In genomic region chr13:110984392-110984791, GRCh38 we compare ENCODE assay signal across 13 cellular contexts.
A peak's percentile ranks its signal among the peaks of the same experiment; 100 is the strongest.
DNase-seq lines count a peak whose midpoint lies in the region; ATAC-seq, FAIRE-seq and TF ChIP-seq lines count a peak whose summit lies in the region.
"Had no signal": no experiment of that assay in that cellular context is flagged by ENCODE, and none has a peak within 500 bp of the region (broad histone marks: within the 10 kb centered on the region; RNA-seq: fewer than 3 reads in every experiment).

No MANE protein-coding gene starts in this region.

- H3K79me2 ChIP-seq in K562 (ENCODE audit: control insufficient read depth, insufficient read depth, low read length): no peaks in the 10 kb centered on the region

- intact Hi-C loops in K562 (cut with micrococcal nuclease): no loop called here

- FAIRE-seq in K562 (lab: Jason Lieb, UNC): no peak
- FAIRE-seq: GM12891 had no signal

- no peaks in the 10 kb centered on the region for H3K9me1 ChIP-seq in K562 (ENCODE audit: control insufficient read depth, insufficient read depth, low read length)

- H3K9ac ChIP-seq in K562 (ENCODE audit: insufficient read depth in 1 of 2, low read depth in 2 of 2, low read length in 2 of 2): peak overlapping the region in 1 of 2 experiments; percentile 38; a peak in 1 of 4 replicates
- H3K9ac ChIP-seq: BLaER1 treated with 17β-estradiol and CSF1 and Interleukin-3, amounts not matched to agents 10 nM and 100 nM had no signal

- peak overlapping the region; percentile 59 for H2AFZ ChIP-seq in K562 (ENCODE audit: low read depth, low read length)
- H2AFZ ChIP-seq: GM23338 had no signal

- CTCF ChIA-PET in K562 (lab: Yijun Ruan, JAX; ENCODE audit: low intra/inter-chr PET ratio): no interaction called here

- ATAC-seq in K562 (peak; percentile 25), HG03175 (IDR thresholded peaks at IDR 0.05; ENCODE audit: unreplicated experiment) (no peak), GM18520 (IDR thresholded peaks at IDR 0.05; ENCODE audit: unreplicated experiment) (no peak)
- ATAC-seq: CD8-positive, alpha-beta T cell; GM23338 had no signal

- TF ChIP-seq POLR2A in K562 (conservative IDR thresholded peaks at IDR 0.05): no peak

- H3K27ac ChIP-seq in K562 (ENCODE audit: extremely low read depth, low read depth, low read length): no peak overlapping the region; the same call in 2 of the 3 replicates
- H3K27ac ChIP-seq: BLaER1 treated with 17β-estradiol and CSF1 and Interleukin-3, amounts not matched to agents 10 nM and 100 nM; HL-60 had no signal

- H3K27me3 ChIP-seq in K562 (ENCODE audit: control insufficient read depth in 2 of 2, insufficient read depth in 2 of 2, low read length in 2 of 2): no peaks in the 10 kb centered on the region
- H3K27me3 ChIP-seq: BLaER1 treated with 17β-estradiol and CSF1 and Interleukin-3, amounts not matched to agents 10 nM and 100 nM had no signal

- TF ChIP-seq CTCF in K562 (IDR thresholded peaks at IDR 0.05 in 2 of 3, conservative IDR thresholded peaks at IDR 0.05 in 1 of 3; ENCODE audit: insufficient read depth in 2 of 3, low read depth in 1 of 3, low read length in 3 of 3) (no peak), fibroblast of mammary gland (conservative IDR thresholded peaks at IDR 0.05; ENCODE audit: control insufficient read depth, insufficient read depth, low read depth, low read length) (no peak)

- no TSS peak for BruUV-seq in K562 (replicated peaks; lab: Mats Ljungman, UMichigan)

- 40% methylated on average over 6 of the region's 6 CpGs for WGBS in K562 (ENCODE audit: insufficient coverage, low coverage, missing lambda C conversion rate)

- H4K20me1 ChIP-seq in K562 (replicated peaks; ENCODE audit: control insufficient read depth, insufficient read depth, low read length): no peaks in the 10 kb centered on the region
- H4K20me1 ChIP-seq: BLaER1 treated with 17β-estradiol and CSF1 and Interleukin-3, amounts not matched to agents 10 nM and 100 nM had no signal

- DNase-seq in K562 (ENCODE audit: extremely low read depth in 1 of 4, low spot score in 3 of 4) (no peak), fibroblast of mammary gland (ENCODE audit: low read depth) (peak; percentile 29), glomerular visceral epithelial cell (ENCODE audit: extremely low spot score) (peak; percentile 15), HuH-7.5 (ENCODE audit: low spot score) (no peak)
- DNase-seq: Calu3; CD8-positive, alpha-beta T cell; HCEC 1CT had no signal

- in situ Hi-C loops in K562 (cut with MboI): no loop called here

- POLR2A ChIA-PET in K562 (lab: Yijun Ruan, JAX): interaction anchor here (1.1 kb wide), 1 partner anchor 11 kb away, joined by 3 read pairs; no protein-coding TSS in a partner anchor

- TF ChIP-seq RAD21 in K562 (CRISPR knock-in tag; conservative IDR thresholded peaks at IDR 0.05 in 1 of 2, IDR thresholded peaks at IDR 0.05 in 1 of 2): no peak

- no peak overlapping the region for H3K4me3 ChIP-seq in K562
- no peak overlapping the region for H3K4me3 ChIP-seq in fibroblast of mammary gland (ENCODE audit: control insufficient read depth, low read depth, low read length)
- H3K4me3 ChIP-seq: BLaER1 treated with 17β-estradiol and CSF1 and Interleukin-3, amounts not matched to agents 10 nM and 100 nM; GM23338 had no signal

- H3K4me2 ChIP-seq in K562 (ENCODE audit: insufficient read depth, low read length): no peak overlapping the region
- H3K4me2 ChIP-seq: BLaER1 treated with 17β-estradiol and CSF1 and Interleukin-3, amounts not matched to agents 10 nM and 100 nM; GM23338 had no signal

- TF ChIP-seq EP300 in K562 (IDR thresholded peaks at IDR 0.05; ENCODE audit: low read length): no peak

- peaks cover 6 to 41% of the 10 kb centered on the region in 2 experiments; a peak in 4 of 5 replicates for H3K4me1 ChIP-seq in K562 (replicated peaks in 1 of 2; ENCODE audit: control insufficient read depth in 2 of 2, insufficient read depth in 2 of 2, low read length in 2 of 2)

- H3K36me3 ChIP-seq in K562 (ENCODE audit: control insufficient read depth, insufficient read depth, low read length): no peaks in the 10 kb centered on the region; the same call in 2 of the 3 replicates

- peaks cover 9% of the 10 kb centered on the region for H3K9me3 ChIP-seq in K562 (replicated peaks; ENCODE audit: control insufficient read depth, insufficient read depth, low read depth, low read length)

TF ChIP-seq in K562, 482 proteins besides CTCF, POLR2A, EP300 and RAD21:
- TF ChIP-seq MEIS2 (IDR thresholded peaks at IDR 0.05; ENCODE audit: partially characterized antibody): peak; percentile 14
- no peak for TF ChIP-seq RBBP5 (IDR thresholded peaks at IDR 0.05; ENCODE audit: borderline replicate concordance, insufficient read depth, low read length, poor library complexity, severe bottlenecking)
- TF ChIP-seq ZNF609 (CRISPR knock-in tag; IDR thresholded peaks at IDR 0.05; ENCODE audit: borderline replicate concordance): no peak
- TF ChIP-seq DMBX1 (CRISPR knock-in tag; IDR thresholded peaks at IDR 0.05; ENCODE audit: borderline replicate concordance): peak; percentile 28; the same call in 1 of the 2 replicates

Comparison
In these comparisons a context has a peak if more than half of its experiments do, and no peak if none do; other contexts are left out.
1. DNase-seq: peak in fibroblast of mammary gland (single experiment) and glomerular visceral epithelial cell (single experiment); none in K562 (0 of 4) and HuH-7.5 (single experiment).